In genomic region chr10:129771576-129772471, GRCh38 we compare ENCODE assay signal across 25 cellular contexts.
DNase-seq lines count a peak whose midpoint lies in the region; ATAC-seq and TF ChIP-seq lines count a peak whose summit lies in the region.
"Had no signal": no experiment of that assay in that cellular context is flagged by ENCODE, and none has a peak within 500 bp of the region (broad histone marks: within the 10 kb centered on the region; RNA-seq: fewer than 3 reads in every experiment).

No MANE protein-coding gene starts in this region.

- POLR2A ChIA-PET in RWPE1 (lab: Yijun Ruan, JAX; ENCODE audit: low non-redundant PET): no interaction called here

- H3K4me3 Mint-ChIP-seq in natural killer cell: no peak overlapping the region
- no peak overlapping the region for H3K4me3 Mint-ChIP-seq in natural killer cell treated with Interleukin-12 subunit alpha and Interleukin-12 subunit beta and Interleukin-15 and Interleukin-18, amount 100 ng/mL, for 72 hours
- H3K4me3 Mint-ChIP-seq: activated CD4-positive, alpha-beta T cell treated with anti-CD3 and anti-CD28 coated beads, Interleukin-2, amount 10 ng/mL, durations not matched to agents 7 days and 5 days; activated T-helper 17 cell treated with anti-CD3 and anti-CD28 coated beads, Interleukin-2, amount 50 U/mL, for 72 hours; stimulated activated effector memory CD8-positive, alpha-beta T cell treated with anti-CD3 and anti-CD28 coated beads, Interleukin-12 subunit alpha, Interleukin-12 subunit beta, amount 100 ng/mL, for 72 hours had no signal

- no peak overlapping the region for H3K27ac Mint-ChIP-seq in natural killer cell
- H3K27ac Mint-ChIP-seq in natural killer cell treated with Interleukin-12 subunit alpha and Interleukin-12 subunit beta and Interleukin-15 and Interleukin-18, amount 100 ng/mL, for 72 hours: no peak overlapping the region
- H3K27ac Mint-ChIP-seq: activated T-helper 17 cell treated with anti-CD3 and anti-CD28 coated beads, Interleukin-2, amount 50 U/mL, for 72 hours; stimulated activated effector memory CD8-positive, alpha-beta T cell treated with anti-CD3 and anti-CD28 coated beads, Interleukin-12 subunit alpha, Interleukin-12 subunit beta, amount 100 ng/mL, for 72 hours had no signal

- no peaks in the 10 kb centered on the region for H3K9me3 Mint-ChIP-seq in natural killer cell
- H3K9me3 Mint-ChIP-seq in natural killer cell treated with Interleukin-12 subunit alpha and Interleukin-12 subunit beta and Interleukin-15 and Interleukin-18, amount 100 ng/mL, for 72 hours: no peaks in the 10 kb centered on the region

- no peak overlapping the region for H3K27ac ChIP-seq in RWPE1
- H3K27ac ChIP-seq: foreskin keratinocyte, SJCRH30, WERI-Rb-1 had no signal

- H3K4me1 Mint-ChIP-seq in natural killer cell: peaks cover 0 to 5% of the 10 kb centered on the region in 2 donors
- no peaks in the 10 kb centered on the region for H3K4me1 Mint-ChIP-seq in natural killer cell treated with Interleukin-12 subunit alpha and Interleukin-12 subunit beta and Interleukin-15 and Interleukin-18, amount 100 ng/mL, for 72 hours (ENCODE audit: low read depth in 2 of 2)
- H3K4me1 Mint-ChIP-seq: activated CD4-positive, alpha-beta T cell treated with anti-CD3 and anti-CD28 coated beads, Interleukin-2, amount 10 ng/mL, durations not matched to agents 7 days and 5 days; activated T-helper 17 cell treated with anti-CD3 and anti-CD28 coated beads, Interleukin-2, amount 50 U/mL, for 72 hours; CD8-positive, alpha-beta memory T cell; stimulated activated effector memory CD8-positive, alpha-beta T cell treated with anti-CD3 and anti-CD28 coated beads, Interleukin-12 subunit alpha, Interleukin-12 subunit beta, amount 100 ng/mL, for 72 hours had no signal

- CTCF ChIA-PET in RWPE1 (lab: Yijun Ruan, JAX): no interaction called here

- DNase-seq in natural killer cell (peak; percentile 7), left kidney (ENCODE audit: low read depth, low spot score) (peak; percentile 23), COR-L47 (lab: John Stamatoyannopoulos, UW) (no peak), RWPE1 (ENCODE audit: low spot score) (no peak), NCI-H2171 (lab: John Stamatoyannopoulos, UW) (no peak)
- DNase-seq in natural killer cell treated with Interleukin-12 subunit alpha and Interleukin-12 subunit beta and Interleukin-15 and Interleukin-18, amount 100 ng/mL, for 72 hours (ENCODE audit: low spot score): no peak
- peak; percentile 13 for DNase-seq in stimulated activated CD8-positive, alpha-beta memory T cell treated with anti-CD3 and anti-CD28 coated beads, Interleukin-4, amount 100 ng/mL, for 48 hours
- DNase-seq: activated CD4-positive, alpha-beta T cell treated with anti-CD3 and anti-CD28 coated beads, Interleukin-2, amount 10 ng/mL, durations not matched to agents 7 days and 5 days; anterior cingulate cortex; CD8-positive, alpha-beta memory T cell; cortex of kidney; foreskin keratinocyte; mesenchymal stem cell; NCI-H1092; NCI-H2029 treated with DMSO at 0.1 percent for 48 hours; NCI-H2227 treated with DMSO at 0.1 percent for 48 hours; NCI-H69; SJCRH30; stimulated activated CD4-positive, alpha-beta T cell treated with anti-CD3 and anti-CD28 coated beads, Interleukin-2, amount 100 ng/mL, for 48 hours; T1000; WERI-Rb-1 had no signal

- no peak for TF ChIP-seq CTCF in natural killer cell (IDR thresholded peaks at IDR 0.05)
- TF ChIP-seq CTCF in RWPE1 (conservative IDR thresholded peaks at IDR 0.05; ENCODE audit: low read depth): no peak

- intact Hi-C loops in natural killer cell (cut with micrococcal nuclease): no loop called here

- no peaks in the 10 kb centered on the region for H3K27me3 Mint-ChIP-seq in natural killer cell (ENCODE audit: low read depth in 2 of 2)
- no peaks in the 10 kb centered on the region for H3K27me3 Mint-ChIP-seq in natural killer cell treated with Interleukin-12 subunit alpha and Interleukin-12 subunit beta and Interleukin-15 and Interleukin-18, amount 100 ng/mL, for 72 hours
- H3K27me3 Mint-ChIP-seq: activated CD4-positive, alpha-beta T cell treated with anti-CD3 and anti-CD28 coated beads, Interleukin-2, amount 10 ng/mL, durations not matched to agents 7 days and 5 days; activated T-helper 17 cell treated with anti-CD3 and anti-CD28 coated beads, Interleukin-2, amount 50 U/mL, for 72 hours; CD8-positive, alpha-beta memory T cell had no signal

- H3K36me3 Mint-ChIP-seq in natural killer cell: no peaks in the 10 kb centered on the region
- no peaks in the 10 kb centered on the region for H3K36me3 Mint-ChIP-seq in natural killer cell treated with Interleukin-12 subunit alpha and Interleukin-12 subunit beta and Interleukin-15 and Interleukin-18, amount 100 ng/mL, for 72 hours
- H3K36me3 Mint-ChIP-seq: stimulated activated effector memory CD8-positive, alpha-beta T cell treated with anti-CD3 and anti-CD28 coated beads, Interleukin-12 subunit alpha, Interleukin-12 subunit beta, amount 100 ng/mL, for 72 hours had no signal

- ATAC-seq in natural killer cell (no peak), HG02884 (IDR thresholded peaks at IDR 0.05; ENCODE audit: unreplicated experiment) (no peak)
- no peak for ATAC-seq in natural killer cell treated with Interleukin-12 subunit alpha and Interleukin-12 subunit beta and Interleukin-15 and Interleukin-18, amount 100 ng/mL, for 72 hours
- ATAC-seq: activated naive CD4-positive, alpha-beta T cell treated with anti-CD3 and anti-CD28 coated beads, Interleukin-2, amount 50 U/mL, for 72 hours; activated T-helper 17 cell treated with anti-CD3 and anti-CD28 coated beads, Interleukin-2, amount 50 U/mL, for 72 hours; foreskin keratinocyte; stimulated activated effector memory CD8-positive, alpha-beta T cell treated with anti-CD3 and anti-CD28 coated beads, Interleukin-12 subunit alpha, Interleukin-12 subunit beta, amount 100 ng/mL, for 72 hours had no signal

Comparison
In these comparisons a context has a peak if more than half of its experiments do, and no peak if none do; other contexts are left out.
1. DNase-seq: peak in natural killer cell (single experiment), left kidney (single experiment) and stimulated activated CD8-positive, alpha-beta memory T cell treated with anti-CD3 and anti-CD28 coated beads, Interleukin-4, amount 100 ng/mL, for 48 hours (single experiment); none in natural killer cell treated with Interleukin-12 subunit alpha and Interleukin-12 subunit beta and Interleukin-15 and Interleukin-18, amount 100 ng/mL, for 72 hours (single experiment), COR-L47 (single experiment), RWPE1 (single experiment) and NCI-H2171 (single experiment).